Comparison of ENCODE assay signal across 1 cellular context in genomic region chr7:19708397-19709248, GRCh38.
TF ChIP-seq lines count a peak whose summit lies in the region.

A gene with protein sequence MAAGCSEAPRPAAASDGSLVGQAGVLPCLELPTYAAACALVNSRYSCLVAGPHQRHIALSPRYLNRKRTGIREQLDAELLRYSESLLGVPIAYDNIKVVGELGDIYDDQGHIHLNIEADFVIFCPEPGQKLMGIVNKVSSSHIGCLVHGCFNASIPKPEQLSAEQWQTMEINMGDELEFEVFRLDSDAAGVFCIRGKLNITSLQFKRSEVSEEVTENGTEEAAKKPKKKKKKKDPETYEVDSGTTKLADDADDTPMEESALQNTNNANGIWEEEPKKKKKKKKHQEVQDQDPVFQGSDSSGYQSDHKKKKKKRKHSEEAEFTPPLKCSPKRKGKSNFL (minus strand): TSS chr7:19709037. CDS start chr7:19709016, 21 bp downstream.

TF ChIP-seq in SK-N-SH, 30 proteins besides CTCF, POLR2A, EP300 and RAD21 (continued from another document):
- TF ChIP-seq ZBTB33 (IDR thresholded peaks at IDR 0.05; ENCODE audit: borderline replicate concordance, low read depth), result no peak
- TF ChIP-seq, protein P1, sequence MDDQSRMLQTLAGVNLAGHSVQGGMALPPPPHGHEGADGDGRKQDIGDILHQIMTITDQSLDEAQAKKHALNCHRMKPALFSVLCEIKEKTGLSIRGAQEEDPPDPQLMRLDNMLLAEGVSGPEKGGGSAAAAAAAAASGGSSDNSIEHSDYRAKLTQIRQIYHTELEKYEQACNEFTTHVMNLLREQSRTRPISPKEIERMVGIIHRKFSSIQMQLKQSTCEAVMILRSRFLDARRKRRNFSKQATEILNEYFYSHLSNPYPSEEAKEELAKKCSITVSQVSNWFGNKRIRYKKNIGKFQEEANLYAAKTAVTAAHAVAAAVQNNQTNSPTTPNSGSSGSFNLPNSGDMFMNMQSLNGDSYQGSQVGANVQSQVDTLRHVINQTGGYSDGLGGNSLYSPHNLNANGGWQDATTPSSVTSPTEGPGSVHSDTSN (IDR thresholded peaks at IDR 0.05), result peak; percentile 49; the same call in 1 of the 2 replicates
- peak; percentile 100 for TF ChIP-seq MXI1 (IDR thresholded peaks at IDR 0.05; ENCODE audit: low read depth, low read length)
- peak; percentile 87 for TF ChIP-seq CHD2 (IDR thresholded peaks at IDR 0.05; ENCODE audit: low read length, partially characterized antibody)
- TF ChIP-seq, protein P2, sequence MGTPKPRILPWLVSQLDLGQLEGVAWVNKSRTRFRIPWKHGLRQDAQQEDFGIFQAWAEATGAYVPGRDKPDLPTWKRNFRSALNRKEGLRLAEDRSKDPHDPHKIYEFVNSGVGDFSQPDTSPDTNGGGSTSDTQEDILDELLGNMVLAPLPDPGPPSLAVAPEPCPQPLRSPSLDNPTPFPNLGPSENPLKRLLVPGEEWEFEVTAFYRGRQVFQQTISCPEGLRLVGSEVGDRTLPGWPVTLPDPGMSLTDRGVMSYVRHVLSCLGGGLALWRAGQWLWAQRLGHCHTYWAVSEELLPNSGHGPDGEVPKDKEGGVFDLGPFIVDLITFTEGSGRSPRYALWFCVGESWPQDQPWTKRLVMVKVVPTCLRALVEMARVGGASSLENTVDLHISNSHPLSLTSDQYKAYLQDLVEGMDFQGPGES (IDR thresholded peaks at IDR 0.05; ENCODE audit: low read depth, low read length), result no peak
